In genomic region chr16:66428682-66429251, GRCh38 we compare ENCODE assay signal across 1 cellular context.
TF ChIP-seq lines count a peak whose summit lies in the region.

No MANE protein-coding gene starts in this region.

TF ChIP-seq in H1, 55 proteins besides CTCF, POLR2A, EP300 and RAD21:
- TF ChIP-seq POU5F1 (IDR thresholded peaks at IDR 0.05; ENCODE audit: low read depth, low read length): no peak
- TF ChIP-seq TAF1 (IDR thresholded peaks at IDR 0.05; ENCODE audit: low read depth, low read length): no peak
- no peak for TF ChIP-seq ZNF274 (IDR thresholded peaks at IDR 0.05; ENCODE audit: borderline replicate concordance, extremely low read depth, low read length)
- TF ChIP-seq CREB1 (IDR thresholded peaks at IDR 0.05): no peak
- no peak for TF ChIP-seq RNF2 (IDR thresholded peaks at IDR 0.05; ENCODE audit: borderline replicate concordance, low read depth, low read length, missing control alignments, poor library complexity, severe bottlenecking)
- TF ChIP-seq, protein P1, sequence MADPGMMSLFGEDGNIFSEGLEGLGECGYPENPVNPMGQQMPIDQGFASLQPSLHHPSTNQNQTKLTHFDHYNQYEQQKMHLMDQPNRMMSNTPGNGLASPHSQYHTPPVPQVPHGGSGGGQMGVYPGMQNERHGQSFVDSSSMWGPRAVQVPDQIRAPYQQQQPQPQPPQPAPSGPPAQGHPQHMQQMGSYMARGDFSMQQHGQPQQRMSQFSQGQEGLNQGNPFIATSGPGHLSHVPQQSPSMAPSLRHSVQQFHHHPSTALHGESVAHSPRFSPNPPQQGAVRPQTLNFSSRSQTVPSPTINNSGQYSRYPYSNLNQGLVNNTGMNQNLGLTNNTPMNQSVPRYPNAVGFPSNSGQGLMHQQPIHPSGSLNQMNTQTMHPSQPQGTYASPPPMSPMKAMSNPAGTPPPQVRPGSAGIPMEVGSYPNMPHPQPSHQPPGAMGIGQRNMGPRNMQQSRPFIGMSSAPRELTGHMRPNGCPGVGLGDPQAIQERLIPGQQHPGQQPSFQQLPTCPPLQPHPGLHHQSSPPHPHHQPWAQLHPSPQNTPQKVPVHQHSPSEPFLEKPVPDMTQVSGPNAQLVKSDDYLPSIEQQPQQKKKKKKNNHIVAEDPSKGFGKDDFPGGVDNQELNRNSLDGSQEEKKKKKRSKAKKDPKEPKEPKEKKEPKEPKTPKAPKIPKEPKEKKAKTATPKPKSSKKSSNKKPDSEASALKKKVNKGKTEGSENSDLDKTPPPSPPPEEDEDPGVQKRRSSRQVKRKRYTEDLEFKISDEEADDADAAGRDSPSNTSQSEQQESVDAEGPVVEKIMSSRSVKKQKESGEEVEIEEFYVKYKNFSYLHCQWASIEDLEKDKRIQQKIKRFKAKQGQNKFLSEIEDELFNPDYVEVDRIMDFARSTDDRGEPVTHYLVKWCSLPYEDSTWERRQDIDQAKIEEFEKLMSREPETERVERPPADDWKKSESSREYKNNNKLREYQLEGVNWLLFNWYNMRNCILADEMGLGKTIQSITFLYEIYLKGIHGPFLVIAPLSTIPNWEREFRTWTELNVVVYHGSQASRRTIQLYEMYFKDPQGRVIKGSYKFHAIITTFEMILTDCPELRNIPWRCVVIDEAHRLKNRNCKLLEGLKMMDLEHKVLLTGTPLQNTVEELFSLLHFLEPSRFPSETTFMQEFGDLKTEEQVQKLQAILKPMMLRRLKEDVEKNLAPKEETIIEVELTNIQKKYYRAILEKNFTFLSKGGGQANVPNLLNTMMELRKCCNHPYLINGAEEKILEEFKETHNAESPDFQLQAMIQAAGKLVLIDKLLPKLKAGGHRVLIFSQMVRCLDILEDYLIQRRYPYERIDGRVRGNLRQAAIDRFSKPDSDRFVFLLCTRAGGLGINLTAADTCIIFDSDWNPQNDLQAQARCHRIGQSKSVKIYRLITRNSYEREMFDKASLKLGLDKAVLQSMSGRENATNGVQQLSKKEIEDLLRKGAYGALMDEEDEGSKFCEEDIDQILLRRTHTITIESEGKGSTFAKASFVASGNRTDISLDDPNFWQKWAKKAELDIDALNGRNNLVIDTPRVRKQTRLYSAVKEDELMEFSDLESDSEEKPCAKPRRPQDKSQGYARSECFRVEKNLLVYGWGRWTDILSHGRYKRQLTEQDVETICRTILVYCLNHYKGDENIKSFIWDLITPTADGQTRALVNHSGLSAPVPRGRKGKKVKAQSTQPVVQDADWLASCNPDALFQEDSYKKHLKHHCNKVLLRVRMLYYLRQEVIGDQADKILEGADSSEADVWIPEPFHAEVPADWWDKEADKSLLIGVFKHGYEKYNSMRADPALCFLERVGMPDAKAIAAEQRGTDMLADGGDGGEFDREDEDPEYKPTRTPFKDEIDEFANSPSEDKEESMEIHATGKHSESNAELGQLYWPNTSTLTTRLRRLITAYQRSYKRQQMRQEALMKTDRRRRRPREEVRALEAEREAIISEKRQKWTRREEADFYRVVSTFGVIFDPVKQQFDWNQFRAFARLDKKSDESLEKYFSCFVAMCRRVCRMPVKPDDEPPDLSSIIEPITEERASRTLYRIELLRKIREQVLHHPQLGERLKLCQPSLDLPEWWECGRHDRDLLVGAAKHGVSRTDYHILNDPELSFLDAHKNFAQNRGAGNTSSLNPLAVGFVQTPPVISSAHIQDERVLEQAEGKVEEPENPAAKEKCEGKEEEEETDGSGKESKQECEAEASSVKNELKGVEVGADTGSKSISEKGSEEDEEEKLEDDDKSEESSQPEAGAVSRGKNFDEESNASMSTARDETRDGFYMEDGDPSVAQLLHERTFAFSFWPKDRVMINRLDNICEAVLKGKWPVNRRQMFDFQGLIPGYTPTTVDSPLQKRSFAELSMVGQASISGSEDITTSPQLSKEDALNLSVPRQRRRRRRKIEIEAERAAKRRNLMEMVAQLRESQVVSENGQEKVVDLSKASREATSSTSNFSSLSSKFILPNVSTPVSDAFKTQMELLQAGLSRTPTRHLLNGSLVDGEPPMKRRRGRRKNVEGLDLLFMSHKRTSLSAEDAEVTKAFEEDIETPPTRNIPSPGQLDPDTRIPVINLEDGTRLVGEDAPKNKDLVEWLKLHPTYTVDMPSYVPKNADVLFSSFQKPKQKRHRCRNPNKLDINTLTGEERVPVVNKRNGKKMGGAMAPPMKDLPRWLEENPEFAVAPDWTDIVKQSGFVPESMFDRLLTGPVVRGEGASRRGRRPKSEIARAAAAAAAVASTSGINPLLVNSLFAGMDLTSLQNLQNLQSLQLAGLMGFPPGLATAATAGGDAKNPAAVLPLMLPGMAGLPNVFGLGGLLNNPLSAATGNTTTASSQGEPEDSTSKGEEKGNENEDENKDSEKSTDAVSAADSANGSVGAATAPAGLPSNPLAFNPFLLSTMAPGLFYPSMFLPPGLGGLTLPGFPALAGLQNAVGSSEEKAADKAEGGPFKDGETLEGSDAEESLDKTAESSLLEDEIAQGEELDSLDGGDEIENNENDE (IDR thresholded peaks at IDR 0.05; ENCODE audit: insufficient replicate concordance, low read length): no peak
- no peak for TF ChIP-seq SUZ12 (IDR thresholded peaks at IDR 0.05; ENCODE audit: low read length)
- TF ChIP-seq PHF8 (conservative IDR thresholded peaks at IDR 0.05; ENCODE audit: low read depth, low read length): no peak
- no peak for TF ChIP-seq CEBPB (IDR thresholded peaks at IDR 0.05; ENCODE audit: low read depth, low read length)
- no peak for TF ChIP-seq CTBP2 (IDR thresholded peaks at IDR 0.05; ENCODE audit: borderline replicate concordance, insufficient read depth, insufficient read length, low read length)
- TF ChIP-seq KDM5A (IDR thresholded peaks at IDR 0.05; ENCODE audit: low read length): no peak
- TF ChIP-seq HDAC6 (IDR thresholded peaks at IDR 0.05; ENCODE audit: low read depth, low read length): no peak
